Comparison of ENCODE assay signal across 10 cellular contexts in genomic region chr20:46014517-46015396, GRCh38. TPM values are rescaled to one million over a fixed set of nuclear protein-coding genes. Genes with fewer than 3 reads are reported as not detected.
DNase-seq lines count a peak whose midpoint lies in the region; ATAC-seq and TF ChIP-seq lines count a peak whose summit lies in the region.
"Had no signal": no experiment of that assay in that cellular context is flagged by ENCODE, and none has a peak within 500 bp of the region (broad histone marks: within the 10 kb centered on the region; RNA-seq: fewer than 3 reads in every experiment).

No MANE protein-coding gene starts in this region.

- ATAC-seq in effector memory CD8-positive, alpha-beta T cell (replicated peaks), result no peak
- ATAC-seq in HG03196 (IDR thresholded peaks at IDR 0.05; ENCODE audit: unreplicated experiment), result no peak

- no peaks in the 10 kb centered on the region for H3K9me2 ChIP-seq in MM.1S (replicated peaks; ENCODE audit: insufficient read depth, low read length)

- intact Hi-C loops in esophagus muscularis mucosa (cut with DNase I), result no loop called here

- H3F3A ChIP-seq in MM.1S (ENCODE audit: insufficient read depth, low read length), result no peaks in the 10 kb centered on the region

- peak overlapping the region; percentile 63 to 66 for H3K4me3 Mint-ChIP-seq in effector memory CD8-positive, alpha-beta T cell

- H3K9me3 Mint-ChIP-seq in effector memory CD8-positive, alpha-beta T cell, result no peaks in the 10 kb centered on the region

- WGBS in esophagus muscularis mucosa, result 66% methylated on average over 7 of the region's 7 CpGs

- H3K79me2 ChIP-seq in MM.1S (ENCODE audit: low read length), result no peaks in the 10 kb centered on the region

- H3K27me3 ChIP-seq in MM.1S (replicated peaks; ENCODE audit: insufficient read depth, low read length) (peaks cover 45% of the 10 kb centered on the region), neutrophil (peaks cover 11% of the 10 kb centered on the region), esophagus muscularis mucosa (peaks cover 7 to 100% (median 51%) of the 10 kb centered on the region in 4 donors)

- 0 out of 2 replicates have a peak overlapping the region, but pooled peaks have one; percentile 35 for H2AFZ ChIP-seq in MM.1S (ENCODE audit: low read length)

- no peak for TF ChIP-seq EP300 in esophagus muscularis mucosa (IDR thresholded peaks at IDR 0.05)

- peak overlapping the region in 1 of 2 donors; percentile 61 for H3K27ac Mint-ChIP-seq in effector memory CD8-positive, alpha-beta T cell

- H3K4me1 ChIP-seq in MM.1S (ENCODE audit: low read length) (peaks cover 5% of the 10 kb centered on the region; the same call in 1 of the 2 replicates), neutrophil (ENCODE audit: control insufficient read depth in 1 of 2, insufficient read depth in 1 of 2, low read depth in 1 of 2, low read length in 1 of 2) (peaks cover 53 to 60% of the 10 kb centered on the region in 2 experiments), esophagus muscularis mucosa (peaks cover 5 to 37% (median 20%) of the 10 kb centered on the region in 4 donors)

- H3K4me2 ChIP-seq in MM.1S (ENCODE audit: low read depth, low read length), result peak overlapping the region; percentile 30; the same call in 1 of the 2 replicates

- DNase-seq in NCI-H82 (lab: John Stamatoyannopoulos, UW) (peak; percentile 61), NCI-H82 treated with DMSO at 0.1 percent for 48 hours (lab: John Stamatoyannopoulos, UW; ENCODE audit: unreplicated experiment) (no peak), MM.1S (no peak), MV-4-11 (lab: John Stamatoyannopoulos, UW) (no peak), esophagus muscularis mucosa (ENCODE audit: extremely low spot score) (no peak)
- no peak for DNase-seq in effector memory CD8-positive, alpha-beta T cell

- no peaks in the 10 kb centered on the region for H3K9me3 ChIP-seq in MM.1S (replicated peaks; ENCODE audit: insufficient read depth, low read length)
- H3K9me3 ChIP-seq in neutrophil, result no peaks in the 10 kb centered on the region
- H3K9me3 ChIP-seq in esophagus muscularis mucosa, result no peaks in the 10 kb centered on the region

- H3K27ac ChIP-seq in MM.1S (ENCODE audit: low read length) (no peak overlapping the region), neutrophil (peak overlapping the region; percentile 97), esophagus muscularis mucosa (replicated peaks in 1 of 4) (no peak overlapping the region)

- no peak overlapping the region for H3K4me3 ChIP-seq in MM.1S (ENCODE audit: low read length)
- H3K4me3 ChIP-seq in neutrophil (ENCODE audit: low read depth in 1 of 2, low read length in 1 of 2), result peak overlapping the region; percentile 49 to 80
- no peak overlapping the region for H3K4me3 ChIP-seq in esophagus muscularis mucosa

- H3K36me3 ChIP-seq in MM.1S (replicated peaks; ENCODE audit: insufficient read depth, low read length) (no peaks in the 10 kb centered on the region), neutrophil (peaks cover 68% of the 10 kb centered on the region), esophagus muscularis mucosa (no peaks in the 10 kb centered on the region)

- H4K20me1 ChIP-seq in MM.1S (ENCODE audit: insufficient read depth, low read length), result no peaks in the 10 kb centered on the region

- peaks cover 26 to 41% of the 10 kb centered on the region in 2 donors for H3K4me1 Mint-ChIP-seq in effector memory CD8-positive, alpha-beta T cell (ENCODE audit: low read depth in 2 of 2)

- TF ChIP-seq CTCF in MM.1S (IDR thresholded peaks at IDR 0.05; ENCODE audit: low read length) (no peak), neutrophil (IDR thresholded peaks at IDR 0.05) (no peak), esophagus muscularis mucosa (IDR thresholded peaks at IDR 0.05) (no peak)

- TF ChIP-seq POLR2A in esophagus muscularis mucosa (IDR thresholded peaks at IDR 0.05; ENCODE audit: low read depth), result no peak

- peaks cover 13% of the 10 kb centered on the region for H3K36me3 Mint-ChIP-seq in effector memory CD8-positive, alpha-beta T cell (ENCODE audit: insufficient read depth)

- H3K27me3 Mint-ChIP-seq in effector memory CD8-positive, alpha-beta T cell, result peaks cover 58 to 84% of the 10 kb centered on the region in 2 donors

- H3K9ac ChIP-seq in MM.1S (ENCODE audit: low read length), result no peak overlapping the region

RNA-seq across cellular contexts. Expression of gene MMP9, which starts 6.0 kb away (rescaled TPM):
- total RNA-seq in esophagus muscularis mucosa, result 1 to 10 TPM in 1 of 4 donors, under 1 TPM in 3; 0.11 to 6.5 (median 0.63) TPM
- total RNA-seq: lung microvascular endothelial cell, renal cortical epithelial cell had no signal

RNA-seq across cellular contexts. Expression of gene SLC12A5, which starts 14.3 kb away (rescaled TPM):
- 1 to 10 TPM in 1 of 4 donors, under 1 TPM in 1, not detected in 2; 0.99 to 1.2 TPM for total RNA-seq in esophagus muscularis mucosa

RNA-seq across cellular contexts. Expression of gene ZNF335, which starts 42.8 kb away (rescaled TPM):
- total RNA-seq in esophagus muscularis mucosa, result 10 to 100 TPM; 12.9 to 19.0 (median 15.3) TPM

Comparison
In these comparisons a context has a peak if more than half of its experiments do, and no peak if none do; other contexts are left out.
1. H3K4me3 ChIP-seq: peak in neutrophil (2 of 2); none in MM.1S (single experiment) and esophagus muscularis mucosa (0 of 4).